ENCODE assay signal across 8 cellular contexts in the genomic region with DNA sequence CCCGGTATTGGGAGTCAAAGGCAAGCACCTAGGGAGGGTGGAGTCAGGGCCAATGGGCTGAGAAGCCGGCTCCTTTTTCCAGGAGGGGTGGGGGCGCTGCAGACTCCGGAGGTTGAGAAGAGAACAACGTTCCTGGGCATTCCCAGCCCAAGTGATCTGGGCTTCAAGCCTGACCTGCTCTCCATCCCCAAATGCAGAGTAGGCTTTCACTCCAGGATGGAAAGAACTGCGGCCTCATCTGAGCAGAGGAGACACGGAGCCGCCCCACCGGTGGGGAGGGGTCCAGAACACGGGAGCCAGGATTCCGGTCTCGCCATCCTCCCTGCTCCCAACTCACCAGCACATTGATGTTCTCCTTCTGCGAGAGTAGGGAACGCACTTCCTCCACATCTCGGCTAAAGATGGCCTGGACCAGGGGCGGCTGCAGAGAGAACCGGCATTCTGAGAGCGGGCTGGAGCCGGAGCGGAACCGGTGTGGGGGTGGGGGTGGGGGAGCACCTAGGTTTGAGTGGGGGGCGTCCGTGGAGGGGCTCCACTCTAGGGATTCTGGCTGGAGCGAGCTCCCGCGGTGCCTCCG. TPM values are rescaled to one million over a fixed set of nuclear protein-coding genes. Genes with fewer than 3 reads are reported as not detected.
DNase-seq lines count a peak whose midpoint lies in the region; ATAC-seq, FAIRE-seq and TF ChIP-seq lines count a peak whose summit lies in the region.

No MANE protein-coding gene starts in this region.

- H2AFZ ChIP-seq in MM.1S (ENCODE audit: low read length) = peak overlapping the region; percentile 92
- peak overlapping the region; percentile 72 for H2AFZ ChIP-seq in smooth muscle cell (ENCODE audit: low read depth)

- ATAC-seq in GM19395 (IDR thresholded peaks at IDR 0.05; ENCODE audit: unreplicated experiment) = peak; percentile 28

- H3K4me1 ChIP-seq in BLaER1 = peaks cover 22% of the 10 kb centered on the region
- 0 out of 2 replicates have a peak, but pooled peaks cover 4% of the 10 kb centered on the region for H3K4me1 ChIP-seq in MM.1S (ENCODE audit: low read length)
- peaks cover 19% of the 10 kb centered on the region for H3K4me1 ChIP-seq in smooth muscle cell (ENCODE audit: low read depth)

- H3K27ac ChIP-seq in BLaER1 (peak overlapping the region; percentile 86), MM.1S (ENCODE audit: low read length) (no peak overlapping the region), angular gyrus (ENCODE audit: low read depth, low read length) (peak overlapping the region; percentile 59), smooth muscle cell (ENCODE audit: low read depth) (peak overlapping the region; percentile 68)

- peak overlapping the region; percentile 86 for H3K4me3 ChIP-seq in BLaER1
- H3K4me3 ChIP-seq in MM.1S (ENCODE audit: low read length) = peak overlapping the region; percentile 89
- peak overlapping the region; percentile 99 for H3K4me3 ChIP-seq in smooth muscle cell

- TF ChIP-seq CTCF in MM.1S (IDR thresholded peaks at IDR 0.05; ENCODE audit: low read length) = no peak
- peak; percentile 5 for TF ChIP-seq CTCF in smooth muscle cell (IDR thresholded peaks at IDR 0.05; ENCODE audit: borderline replicate concordance, insufficient read depth, poor library complexity, severe bottlenecking)

- no peaks in the 10 kb centered on the region for H3F3A ChIP-seq in MM.1S (ENCODE audit: insufficient read depth, low read length)
- H3F3A ChIP-seq in smooth muscle cell (ENCODE audit: low read depth) = peaks cover 15% of the 10 kb centered on the region

- H3K36me3 ChIP-seq in BLaER1 = peaks cover 43% of the 10 kb centered on the region
- H3K36me3 ChIP-seq in MM.1S (replicated peaks; ENCODE audit: insufficient read depth, low read length) = peaks cover under 1% of the 10 kb centered on the region
- peaks cover 13% of the 10 kb centered on the region for H3K36me3 ChIP-seq in smooth muscle cell (ENCODE audit: low read depth)

- H3K79me2 ChIP-seq in MM.1S (ENCODE audit: low read length) (peaks cover 32% of the 10 kb centered on the region), smooth muscle cell (ENCODE audit: low read depth) (peaks cover 29% of the 10 kb centered on the region)

- no peaks in the 10 kb centered on the region for H3K9me2 ChIP-seq in MM.1S (replicated peaks; ENCODE audit: insufficient read depth, low read length)

- no peak for FAIRE-seq in frontal cortex (lab: Jason Lieb, UNC)

- peak overlapping the region; percentile 92 for H3K9ac ChIP-seq in BLaER1
- peak overlapping the region; percentile 76 for H3K9ac ChIP-seq in MM.1S (ENCODE audit: low read length)
- H3K9ac ChIP-seq in smooth muscle cell (ENCODE audit: low read depth) = peak overlapping the region; percentile 87

- no peaks in the 10 kb centered on the region for H3K27me3 ChIP-seq in BLaER1
- H3K27me3 ChIP-seq in MM.1S (replicated peaks; ENCODE audit: insufficient read depth, low read length) = no peaks in the 10 kb centered on the region
- no peaks in the 10 kb centered on the region for H3K27me3 ChIP-seq in smooth muscle cell (ENCODE audit: low read depth)

- under 1% methylated on average over 26 of the region's 27 CpGs for WGBS in smooth muscle cell (ENCODE audit: low lambda C conversion rate)

- H3K4me2 ChIP-seq in BLaER1 (peak overlapping the region; percentile 90), MM.1S (ENCODE audit: low read depth, low read length) (peak overlapping the region; percentile 84), smooth muscle cell (peak overlapping the region; percentile 99)

- peaks cover 23% of the 10 kb centered on the region for H4K20me1 ChIP-seq in BLaER1
- H4K20me1 ChIP-seq in MM.1S (ENCODE audit: insufficient read depth, low read length) = no peaks in the 10 kb centered on the region
- peaks cover 45% of the 10 kb centered on the region for H4K20me1 ChIP-seq in smooth muscle cell (ENCODE audit: low read depth)

- DNase-seq in MM.1S (no peak), iPS-NIHi11 (ENCODE audit: low spot score) (peak; percentile 89), smooth muscle cell (lab: John Stamatoyannopoulos, UW; ENCODE audit: unreplicated experiment) (no peak), GM19240 (ENCODE audit: insufficient read length, low spot score) (no peak), frontal cortex (ENCODE audit: low spot score in 2 of 2) (no peak)

- H3K9me3 ChIP-seq in BLaER1 = no peaks in the 10 kb centered on the region
- no peaks in the 10 kb centered on the region for H3K9me3 ChIP-seq in MM.1S (replicated peaks; ENCODE audit: insufficient read depth, low read length)
- no peaks in the 10 kb centered on the region for H3K9me3 ChIP-seq in smooth muscle cell (replicated peaks; ENCODE audit: low read depth)

RNA-seq across cellular contexts. Expression of a gene that starts 0.6 kb away (rescaled TPM):
- total RNA-seq in smooth muscle cell (31.4 and 32.5 TPM in 2 replicates), frontal cortex (10.2 TPM)
- polyA plus RNA-seq in smooth muscle cell = 49.9 and 54.0 TPM in 2 replicates

RNA-seq across cellular contexts. Expression of a gene that starts 9.2 kb away (rescaled TPM):
- total RNA-seq in smooth muscle cell (8.7 and 11.0 TPM in 2 replicates), frontal cortex (12.2 TPM)
- 9.8 and 16.8 TPM in 2 replicates for polyA plus RNA-seq in smooth muscle cell

RNA-seq across cellular contexts. Expression of a gene that starts 27.7 kb away (rescaled TPM):
- 0.36 and 0.99 TPM in 2 replicates for total RNA-seq in smooth muscle cell
- not detected in 2 replicates for polyA plus RNA-seq in smooth muscle cell
- total RNA-seq in frontal cortex = not detected

RNA-seq across cellular contexts. Expression of a gene that starts 33.4 kb away (rescaled TPM):
- 20.9 and 33.8 TPM in 2 replicates for total RNA-seq in smooth muscle cell
- polyA plus RNA-seq in smooth muscle cell = 14.2 and 16.4 TPM in 2 replicates
- 26.9 TPM for total RNA-seq in frontal cortex

RNA-seq across cellular contexts. Expression of a gene that starts 35.9 kb away (rescaled TPM):
- 46.1 and 65.2 TPM in 2 replicates for total RNA-seq in smooth muscle cell
- 19.4 and 22.2 TPM in 2 replicates for polyA plus RNA-seq in smooth muscle cell
- 53.0 TPM for total RNA-seq in frontal cortex
